Comparison of ENCODE assay signal across 9 cellular contexts in the genomic region with DNA sequence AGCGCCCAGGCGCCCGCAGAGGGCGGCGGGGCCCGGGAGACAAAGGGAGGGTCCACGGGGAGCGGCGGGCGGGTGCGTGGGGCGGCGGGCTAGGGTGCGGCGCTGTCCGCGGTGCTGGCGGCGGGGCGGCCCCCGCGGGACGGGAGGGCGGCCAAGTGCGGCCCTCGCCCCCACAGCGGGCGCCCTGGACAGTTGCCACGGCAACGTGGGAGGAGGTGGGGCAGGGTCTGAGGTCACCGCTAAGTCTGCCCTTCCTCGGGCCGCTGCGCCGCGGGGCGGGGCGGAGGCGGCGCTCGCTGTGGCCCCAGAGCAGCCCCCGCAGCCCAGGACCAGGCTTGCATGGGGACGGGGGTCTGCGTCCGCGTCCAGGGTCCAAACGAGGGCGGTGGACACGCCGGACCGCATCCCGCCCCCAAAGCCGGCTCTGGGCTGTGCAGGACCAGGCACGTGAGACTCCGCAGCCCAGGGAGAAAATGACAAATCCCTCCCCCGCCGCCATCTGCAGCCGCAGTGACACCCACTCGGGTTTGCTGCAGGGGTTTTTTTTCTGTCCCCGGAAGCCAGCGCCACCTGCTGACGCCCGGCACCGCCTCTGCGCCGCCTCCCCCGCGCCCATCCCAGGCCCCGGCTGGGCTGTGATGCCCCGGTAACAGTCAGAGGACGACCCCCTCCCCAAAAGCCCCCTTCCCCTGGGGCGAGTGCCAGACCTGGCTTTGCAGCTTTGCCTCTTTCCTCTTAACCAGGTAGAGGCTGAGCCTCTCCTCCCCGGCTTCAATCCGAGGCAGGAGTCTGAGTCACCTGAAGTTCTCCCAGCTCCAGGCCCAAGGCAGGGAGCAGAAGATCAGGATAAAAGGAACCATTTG. TPM values are rescaled to one million over a fixed set of nuclear protein-coding genes. Genes with fewer than 3 reads are reported as not detected.
DNase-seq lines count a peak whose midpoint lies in the region; ATAC-seq, FAIRE-seq and TF ChIP-seq lines count a peak whose summit lies in the region.
"Had no signal": no experiment of that assay in that cellular context is flagged by ENCODE, and none has a peak within 500 bp of the region (broad histone marks: within the 10 kb centered on the region; RNA-seq: fewer than 3 reads in every experiment).

No MANE protein-coding gene starts in this region.

- no peaks in the 10 kb centered on the region for H3K36me3 ChIP-seq in Panc1 (ENCODE audit: control insufficient read depth, insufficient read depth, low read length)

- intact Hi-C loops in Panc1 (cut with micrococcal nuclease; ENCODE audit: unreplicated experiment) = loop anchor here (5.0 kb wide), 1 partner anchor 122 kb away; no protein-coding TSS in a partner anchor
- intact Hi-C loops in head of caudate nucleus (cut with DNase I) = no loop called here

- TF ChIP-seq CTCF in D721Med (IDR thresholded peaks at IDR 0.05; ENCODE audit: insufficient read depth, missing control alignments) (peak; percentile 50), Panc1 (IDR thresholded peaks at IDR 0.05) (peak; percentile 88), retinal pigment epithelial cell (conservative IDR thresholded peaks at IDR 0.05; ENCODE audit: low read depth, low read length) (peak; percentile 60)

- no peak for FAIRE-seq in D721Med (lab: Jason Lieb, UNC)

- CTCF ChIA-PET in Panc1 (lab: Charles Lee) = no interaction called here

- peaks cover 4% of the 10 kb centered on the region; the same call in 1 of the 2 replicates for H3K27me3 ChIP-seq in Panc1 (ENCODE audit: control insufficient read depth, insufficient read depth, low read length)

- DNase-seq in D721Med (ENCODE audit: insufficient read length, low spot score) (peak; percentile 77), Panc1 (ENCODE audit: low read depth, low spot score) (no peak), head of caudate nucleus (peak; percentile 38 to 91 (median 74)), retinal pigment epithelial cell (ENCODE audit: low read depth) (no peak)
- DNase-seq in activated T-helper 9 cell treated with anti-CD3 and anti-CD28 coated beads, Interleukin-2, amount 50 U/mL, for 16 hours (ENCODE audit: low read depth) = peak; percentile 54

- no TSS peak for BruUV-seq in Panc1 (replicated peaks; lab: Mats Ljungman, UMichigan)

- no peaks in the 10 kb centered on the region for H3K9me3 ChIP-seq in Panc1 (ENCODE audit: control insufficient read depth, insufficient read depth, low read depth, low read length)

- no peak overlapping the region for H3K27ac ChIP-seq in Panc1 (ENCODE audit: low read length)
- H3K27ac ChIP-seq: SK-N-MC had no signal

- in situ Hi-C loops in Panc1 (cut with HindIII; ENCODE audit: low pct_unique_long_range_greater_than_20kb, low sequenced_read_pairs) = no loop called here

- H3K4me1 ChIP-seq in Panc1 (ENCODE audit: control insufficient read depth, insufficient read depth, low read length) = peaks cover 11% of the 10 kb centered on the region

- POLR2A ChIA-PET in Panc1 (lab: Charles Lee) = no interaction called here

- H3K4me3 ChIP-seq in Panc1 (ENCODE audit: low read depth in 2 of 2, low read length in 2 of 2) (peak overlapping the region; percentile 16 to 33; a peak in 3 of 4 replicates), retinal pigment epithelial cell (ENCODE audit: low read length) (no peak overlapping the region)
- H3K4me3 ChIP-seq: SK-N-MC had no signal

- peak; percentile 62 for ATAC-seq in HG02798 (IDR thresholded peaks at IDR 0.05; ENCODE audit: poor library complexity, unreplicated experiment)
- peak; percentile 46 for ATAC-seq in Panc1
- ATAC-seq in HG03280 (IDR thresholded peaks at IDR 0.05; ENCODE audit: unreplicated experiment) = no peak
- ATAC-seq in GM19395 (IDR thresholded peaks at IDR 0.05; ENCODE audit: unreplicated experiment) = no peak

RNA-seq across cellular contexts. Expression of a gene that starts 36.8 kb away (rescaled TPM):
- total RNA-seq in Panc1 (2021; ENCODE audit: unreplicated experiment) = 43.0 TPM
- polyA plus RNA-seq in Panc1 (2012; ENCODE audit: insufficient read length) = 24.9 TPM

RNA-seq across cellular contexts. Expression of a gene that starts 56.6 kb away (rescaled TPM):
- 9.0 TPM for total RNA-seq in Panc1 (2021; ENCODE audit: unreplicated experiment)
- polyA plus RNA-seq in Panc1 (2012; ENCODE audit: insufficient read length) = 3.9 TPM

Comparison
In these comparisons a context has a peak if more than half of its experiments do, and no peak if none do; other contexts are left out.
1. DNase-seq: peak in D721Med (single experiment), activated T-helper 9 cell treated with anti-CD3 and anti-CD28 coated beads, Interleukin-2, amount 50 U/mL, for 16 hours (single experiment) and head of caudate nucleus (42 of 42); none in Panc1 (single experiment) and retinal pigment epithelial cell (single experiment).
2. ATAC-seq: peak in HG02798 (single experiment) and Panc1 (single experiment); none in HG03280 (single experiment) and GM19395 (single experiment).
3. Peak in every context shown above with its lines, with median percentiles within 50 percentile points of each other: CTCF ChIP-seq.